Comparison of ENCODE assay signal across 22 cellular contexts in the genomic region with DNA sequence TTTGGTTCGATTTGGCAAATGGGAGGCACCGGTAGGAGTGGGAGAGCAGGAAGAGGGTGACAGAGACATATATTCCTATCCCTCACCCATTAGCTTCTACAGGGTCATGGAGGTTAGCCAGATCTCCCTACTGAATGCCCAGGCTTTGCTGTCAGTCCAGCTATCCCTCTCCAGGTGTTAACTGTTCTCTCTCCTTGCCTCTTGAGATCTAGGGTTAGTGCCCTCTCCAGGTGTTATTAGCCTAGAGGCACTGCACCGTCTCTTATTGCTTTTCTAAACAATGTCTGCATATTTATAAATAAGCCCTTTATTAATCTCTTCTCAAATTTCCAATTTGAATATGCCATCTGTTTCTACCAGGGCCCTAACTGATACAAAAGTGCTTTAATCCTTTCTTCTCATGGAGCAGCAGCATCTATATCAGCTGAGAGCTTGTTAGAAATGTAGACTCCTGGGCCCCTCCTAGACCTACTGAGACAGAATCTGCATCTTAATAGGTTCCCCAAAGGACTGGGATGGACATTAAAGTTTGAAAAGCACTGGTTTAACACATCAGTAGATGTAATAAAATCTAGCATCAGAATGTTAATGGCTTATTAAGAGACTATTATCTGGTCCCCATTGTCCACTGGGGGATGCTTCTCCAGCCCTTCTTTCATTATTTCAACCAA.
DNase-seq lines count a peak whose midpoint lies in the region; ATAC-seq and TF ChIP-seq lines count a peak whose summit lies in the region.
"Had no signal": no experiment of that assay in that cellular context is flagged by ENCODE, and none has a peak within 500 bp of the region (broad histone marks: within the 10 kb centered on the region; RNA-seq: fewer than 3 reads in every experiment).

No MANE protein-coding gene starts in this region.

- BruUV-seq in MCF 10A (replicated peaks; lab: Mats Ljungman, UMichigan) = no TSS peak

- CTCF ChIA-PET in WTC11 (lab: Charles Lee) (interaction anchor here (1.0 kb wide), 1 partner anchor 165 kb away, joined by 3 read pairs; no protein-coding TSS in a partner anchor), MCF 10A (lab: Yijun Ruan, JAX) (no interaction called here)

- ATAC-seq in WTC11 (peak; percentile 95), HG03025 (IDR thresholded peaks at IDR 0.05; ENCODE audit: low FRiP score, unreplicated experiment) (no peak)
- ATAC-seq: CD8-positive, alpha-beta T cell; T-helper 17 cell had no signal

- DNase-seq in NCI-H748 (lab: John Stamatoyannopoulos, UW; ENCODE audit: unreplicated experiment) = peak; percentile 9
- DNase-seq in NCI-H748 treated with DMSO at 0.1 percent for 48 hours (lab: John Stamatoyannopoulos, UW) = no peak
- DNase-seq in NCI-H526 treated with DMSO at 0.1 percent for 48 hours (lab: John Stamatoyannopoulos, UW) = peak; percentile 83
- no peak for DNase-seq in WTC11 (ENCODE audit: low spot score)
- DNase-seq in Kasumi-1 (lab: John Stamatoyannopoulos, UW) = no peak
- no peak for DNase-seq in activated CD4-positive, CD25-positive, alpha-beta regulatory T cell treated with anti-CD3 and anti-CD28 coated beads, Interleukin-2, amount 50 U/mL, for 72 hours
- no peak for DNase-seq in MCF 10A (ENCODE audit: unreplicated experiment)
- DNase-seq: AML-193; C1 segment of cervical spinal cord; CD8-positive, alpha-beta T cell; DND-41; KG1; NCI-H1694 treated with DMSO at 0.1 percent for 48 hours; NCI-H2107; NCI-H345; NCI-H774; PC-9; RPMI8226; SHP77; SW 1271; T-helper 17 cell had no signal

- no peak overlapping the region for H3K27ac Mint-ChIP-seq in WTC11
- no peak overlapping the region for H3K27ac Mint-ChIP-seq in MCF 10A (ENCODE audit: low read depth, unreplicated experiment)
- H3K27ac Mint-ChIP-seq: CD8-positive, alpha-beta T cell; T-helper 17 cell had no signal

- H3K9me3 Mint-ChIP-seq in WTC11 (peaks cover 27% of the 10 kb centered on the region), MCF 10A (ENCODE audit: unreplicated experiment) (peaks cover 8% of the 10 kb centered on the region)

- POLR2A ChIA-PET in WTC11 (lab: Charles Lee) = interaction anchor here (0.6 kb wide), 1 partner anchor 134 kb away, joined by 3 read pairs; no protein-coding TSS in a partner anchor
- POLR2A ChIA-PET in MCF 10A (lab: Yijun Ruan, JAX) = no interaction called here

- intact Hi-C loops in MCF 10A (cut with micrococcal nuclease) = no loop called here

- peaks cover 36% of the 10 kb centered on the region for H3K4me1 Mint-ChIP-seq in WTC11
- no peaks in the 10 kb centered on the region for H3K4me1 Mint-ChIP-seq in MCF 10A (ENCODE audit: insufficient read depth, unreplicated experiment)
- H3K4me1 Mint-ChIP-seq: T-helper 17 cell had no signal

- H3K27me3 Mint-ChIP-seq in WTC11 (ENCODE audit: low read depth) = peaks cover 73% of the 10 kb centered on the region
- H3K27me3 Mint-ChIP-seq in MCF 10A (ENCODE audit: insufficient read depth, unreplicated experiment) = no peaks in the 10 kb centered on the region
- H3K27me3 Mint-ChIP-seq: T-helper 17 cell had no signal

- no peak for TF ChIP-seq CTCF in WTC11 (IDR thresholded peaks at IDR 0.05)
- TF ChIP-seq CTCF in MCF 10A (IDR thresholded peaks at IDR 0.05; ENCODE audit: unreplicated experiment) = no peak

- H3K4me3 Mint-ChIP-seq in WTC11 = peak overlapping the region; percentile 17
- H3K4me3 Mint-ChIP-seq in MCF 10A (ENCODE audit: unreplicated experiment) = no peak overlapping the region
- H3K4me3 Mint-ChIP-seq: CD8-positive, alpha-beta T cell; T-helper 17 cell had no signal

- H3K36me3 Mint-ChIP-seq in WTC11 (peaks cover 22% of the 10 kb centered on the region), MCF 10A (ENCODE audit: insufficient read depth, unreplicated experiment) (no peaks in the 10 kb centered on the region)
- H3K36me3 Mint-ChIP-seq: CD8-positive, alpha-beta T cell had no signal

TF ChIP-seq in WTC11, 78 proteins besides CTCF, POLR2A, EP300 and RAD21:
- TF ChIP-seq ZNF281 (CRISPR knock-in tag; IDR thresholded peaks at IDR 0.05) (no peak), GABPB1 (CRISPR knock-in tag; IDR thresholded peaks at IDR 0.05) (no peak), SP1 (CRISPR knock-in tag; conservative IDR thresholded peaks at IDR 0.05) (0 out of 2 replicates have a peak, but pooled peaks have one; percentile 25), ZNF219 (CRISPR knock-in tag; IDR thresholded peaks at IDR 0.05; ENCODE audit: borderline replicate concordance) (no peak), IRF1 (CRISPR knock-in tag; IDR thresholded peaks at IDR 0.05) (no peak), GTF2I (CRISPR knock-in tag; conservative IDR thresholded peaks at IDR 0.05) (no peak), ETV6 (CRISPR knock-in tag; IDR thresholded peaks at IDR 0.05) (no peak), ATF6 (CRISPR knock-in tag; IDR thresholded peaks at IDR 0.05) (no peak), MLX (CRISPR knock-in tag; IDR thresholded peaks at IDR 0.05) (no peak), TEAD1 (CRISPR knock-in tag; IDR thresholded peaks at IDR 0.05) (no peak)
- TF ChIP-seq, protein P1, sequence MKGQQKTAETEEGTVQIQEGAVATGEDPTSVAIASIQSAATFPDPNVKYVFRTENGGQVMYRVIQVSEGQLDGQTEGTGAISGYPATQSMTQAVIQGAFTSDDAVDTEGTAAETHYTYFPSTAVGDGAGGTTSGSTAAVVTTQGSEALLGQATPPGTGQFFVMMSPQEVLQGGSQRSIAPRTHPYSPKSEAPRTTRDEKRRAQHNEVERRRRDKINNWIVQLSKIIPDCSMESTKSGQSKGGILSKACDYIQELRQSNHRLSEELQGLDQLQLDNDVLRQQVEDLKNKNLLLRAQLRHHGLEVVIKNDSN (CRISPR knock-in tag; IDR thresholded peaks at IDR 0.05) = no peak
- TF ChIP-seq, protein P2, sequence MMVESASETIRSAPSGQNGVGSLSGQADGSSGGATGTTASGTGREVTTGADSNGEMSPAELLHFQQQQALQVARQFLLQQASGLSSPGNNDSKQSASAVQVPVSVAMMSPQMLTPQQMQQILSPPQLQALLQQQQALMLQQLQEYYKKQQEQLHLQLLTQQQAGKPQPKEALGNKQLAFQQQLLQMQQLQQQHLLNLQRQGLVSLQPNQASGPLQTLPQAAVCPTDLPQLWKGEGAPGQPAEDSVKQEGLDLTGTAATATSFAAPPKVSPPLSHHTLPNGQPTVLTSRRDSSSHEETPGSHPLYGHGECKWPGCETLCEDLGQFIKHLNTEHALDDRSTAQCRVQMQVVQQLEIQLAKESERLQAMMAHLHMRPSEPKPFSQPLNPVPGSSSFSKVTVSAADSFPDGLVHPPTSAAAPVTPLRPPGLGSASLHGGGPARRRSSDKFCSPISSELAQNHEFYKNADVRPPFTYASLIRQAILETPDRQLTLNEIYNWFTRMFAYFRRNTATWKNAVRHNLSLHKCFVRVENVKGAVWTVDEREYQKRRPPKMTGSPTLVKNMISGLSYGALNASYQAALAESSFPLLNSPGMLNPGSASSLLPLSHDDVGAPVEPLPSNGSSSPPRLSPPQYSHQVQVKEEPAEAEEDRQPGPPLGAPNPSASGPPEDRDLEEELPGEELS (CRISPR knock-in tag; IDR thresholded peaks at IDR 0.05) = peak; percentile 35; the same call in 1 of the 2 replicates
TF ChIP-seq in WTC11: peak in this region for 2.

Comparison
In these comparisons a context has a peak if more than half of its experiments do, and no peak if none do; other contexts are left out.
1. DNase-seq: peak in NCI-H748 (single experiment) and NCI-H526 treated with DMSO at 0.1 percent for 48 hours (single experiment); none in NCI-H748 treated with DMSO at 0.1 percent for 48 hours (single experiment), WTC11 (single experiment), Kasumi-1 (0 of 2), activated CD4-positive, CD25-positive, alpha-beta regulatory T cell treated with anti-CD3 and anti-CD28 coated beads, Interleukin-2, amount 50 U/mL, for 72 hours (single experiment) and MCF 10A (single experiment).